1 cellular context compared by ENCODE assay signal in the genomic region with DNA sequence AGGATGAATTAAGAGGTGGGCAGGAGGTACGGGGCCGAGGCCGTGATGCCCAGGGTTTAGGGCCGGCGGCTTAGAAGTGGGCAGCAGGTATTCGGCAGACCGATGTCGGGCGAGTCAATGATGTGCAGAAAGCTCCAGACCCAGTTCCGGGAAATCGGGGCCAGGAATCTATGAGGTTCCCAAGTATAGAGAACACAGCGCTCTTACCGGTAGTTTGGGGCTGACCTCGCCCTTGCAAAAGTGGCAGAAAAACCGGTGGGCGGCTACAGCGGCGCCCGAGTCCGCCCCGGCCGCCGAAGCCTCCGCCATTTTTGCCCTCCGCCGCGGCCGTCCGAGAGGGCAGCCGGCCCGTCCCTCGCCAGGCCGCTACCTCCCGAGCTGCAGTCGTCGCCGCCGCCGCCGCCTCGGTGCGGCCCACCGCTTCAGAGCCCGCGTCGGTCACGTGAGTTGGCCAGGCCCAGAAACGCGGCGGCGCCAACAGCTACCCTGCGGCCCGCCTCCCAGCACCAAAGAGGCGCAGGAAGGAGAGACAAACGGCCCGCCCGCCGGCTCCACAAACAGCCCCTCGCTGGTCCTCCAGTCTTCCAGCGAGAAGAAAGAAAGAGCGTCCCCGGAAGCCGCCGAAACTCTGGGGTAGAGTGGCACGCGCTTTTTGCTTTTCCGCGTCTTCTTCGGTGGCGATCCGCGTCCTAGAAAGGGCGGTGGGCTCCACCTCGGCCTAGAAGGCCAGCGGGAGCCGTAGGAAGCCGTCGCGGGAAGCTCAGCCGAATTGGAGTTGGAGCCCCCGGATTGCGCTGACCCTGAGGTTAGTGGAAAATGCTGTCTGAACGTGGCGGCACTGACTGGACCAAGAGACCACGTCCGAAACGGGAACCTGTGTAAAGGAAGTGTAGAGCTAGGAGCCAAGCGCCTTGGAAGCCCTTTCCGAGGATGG.
A peak's percentile ranks its signal among the peaks of the same experiment; 100 is the strongest.
TF ChIP-seq lines count a peak whose summit lies in the region.

A gene with protein sequence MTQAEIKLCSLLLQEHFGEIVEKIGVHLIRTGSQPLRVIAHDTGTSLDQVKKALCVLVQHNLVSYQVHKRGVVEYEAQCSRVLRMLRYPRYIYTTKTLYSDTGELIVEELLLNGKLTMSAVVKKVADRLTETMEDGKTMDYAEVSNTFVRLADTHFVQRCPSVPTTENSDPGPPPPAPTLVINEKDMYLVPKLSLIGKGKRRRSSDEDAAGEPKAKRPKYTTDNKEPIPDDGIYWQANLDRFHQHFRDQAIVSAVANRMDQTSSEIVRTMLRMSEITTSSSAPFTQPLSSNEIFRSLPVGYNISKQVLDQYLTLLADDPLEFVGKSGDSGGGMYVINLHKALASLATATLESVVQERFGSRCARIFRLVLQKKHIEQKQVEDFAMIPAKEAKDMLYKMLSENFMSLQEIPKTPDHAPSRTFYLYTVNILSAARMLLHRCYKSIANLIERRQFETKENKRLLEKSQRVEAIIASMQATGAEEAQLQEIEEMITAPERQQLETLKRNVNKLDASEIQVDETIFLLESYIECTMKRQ (plus strand): TSS at position 636 of the 934 bp plus-strand sequence. CDS start 1,577 bp downstream, outside the sequence.
A gene (minus strand): TSS at position 531 of the 934 bp plus-strand sequence. CDS start 222 bp downstream, at position 309.

TF ChIP-seq in GM12878, 131 proteins besides CTCF, POLR2A, EP300 and RAD21 (continued from another document and continues in another):
- TF ChIP-seq, protein P1, sequence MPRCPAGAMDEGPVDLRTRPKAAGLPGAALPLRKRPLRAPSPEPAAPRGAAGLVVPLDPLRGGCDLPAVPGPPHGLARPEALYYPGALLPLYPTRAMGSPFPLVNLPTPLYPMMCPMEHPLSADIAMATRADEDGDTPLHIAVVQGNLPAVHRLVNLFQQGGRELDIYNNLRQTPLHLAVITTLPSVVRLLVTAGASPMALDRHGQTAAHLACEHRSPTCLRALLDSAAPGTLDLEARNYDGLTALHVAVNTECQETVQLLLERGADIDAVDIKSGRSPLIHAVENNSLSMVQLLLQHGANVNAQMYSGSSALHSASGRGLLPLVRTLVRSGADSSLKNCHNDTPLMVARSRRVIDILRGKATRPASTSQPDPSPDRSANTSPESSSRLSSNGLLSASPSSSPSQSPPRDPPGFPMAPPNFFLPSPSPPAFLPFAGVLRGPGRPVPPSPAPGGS (IDR thresholded peaks at IDR 0.05; ENCODE audit: borderline replicate concordance, insufficient read depth, low read depth, low read length, poor library complexity, severe bottlenecking): no peak
- TF ChIP-seq, protein P2, sequence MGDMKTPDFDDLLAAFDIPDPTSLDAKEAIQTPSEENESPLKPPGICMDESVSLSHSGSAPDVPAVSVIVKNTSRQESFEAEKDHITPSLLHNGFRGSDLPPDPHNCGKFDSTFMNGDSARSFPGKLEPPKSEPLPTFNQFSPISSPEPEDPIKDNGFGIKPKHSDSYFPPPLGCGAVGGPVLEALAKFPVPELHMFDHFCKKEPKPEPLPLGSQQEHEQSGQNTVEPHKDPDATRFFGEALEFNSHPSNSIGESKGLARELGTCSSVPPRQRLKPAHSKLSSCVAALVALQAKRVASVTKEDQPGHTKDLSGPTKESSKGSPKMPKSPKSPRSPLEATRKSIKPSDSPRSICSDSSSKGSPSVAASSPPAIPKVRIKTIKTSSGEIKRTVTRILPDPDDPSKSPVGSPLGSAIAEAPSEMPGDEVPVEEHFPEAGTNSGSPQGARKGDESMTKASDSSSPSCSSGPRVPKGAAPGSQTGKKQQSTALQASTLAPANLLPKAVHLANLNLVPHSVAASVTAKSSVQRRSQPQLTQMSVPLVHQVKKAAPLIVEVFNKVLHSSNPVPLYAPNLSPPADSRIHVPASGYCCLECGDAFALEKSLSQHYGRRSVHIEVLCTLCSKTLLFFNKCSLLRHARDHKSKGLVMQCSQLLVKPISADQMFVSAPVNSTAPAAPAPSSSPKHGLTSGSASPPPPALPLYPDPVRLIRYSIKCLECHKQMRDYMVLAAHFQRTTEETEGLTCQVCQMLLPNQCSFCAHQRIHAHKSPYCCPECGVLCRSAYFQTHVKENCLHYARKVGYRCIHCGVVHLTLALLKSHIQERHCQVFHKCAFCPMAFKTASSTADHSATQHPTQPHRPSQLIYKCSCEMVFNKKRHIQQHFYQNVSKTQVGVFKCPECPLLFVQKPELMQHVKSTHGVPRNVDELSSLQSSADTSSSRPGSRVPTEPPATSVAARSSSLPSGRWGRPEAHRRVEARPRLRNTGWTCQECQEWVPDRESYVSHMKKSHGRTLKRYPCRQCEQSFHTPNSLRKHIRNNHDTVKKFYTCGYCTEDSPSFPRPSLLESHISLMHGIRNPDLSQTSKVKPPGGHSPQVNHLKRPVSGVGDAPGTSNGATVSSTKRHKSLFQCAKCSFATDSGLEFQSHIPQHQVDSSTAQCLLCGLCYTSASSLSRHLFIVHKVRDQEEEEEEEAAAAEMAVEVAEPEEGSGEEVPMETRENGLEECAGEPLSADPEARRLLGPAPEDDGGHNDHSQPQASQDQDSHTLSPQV (IDR thresholded peaks at IDR 0.05): no peak
- TF ChIP-seq NR2C1 (IDR thresholded peaks at IDR 0.05): no peak
- TF ChIP-seq SMAD5 (IDR thresholded peaks at IDR 0.05; ENCODE audit: low read depth): peak; percentile 72; the same call in 1 of the 2 replicates
- TF ChIP-seq GATAD2B (conservative IDR thresholded peaks at IDR 0.05; ENCODE audit: low read depth): peak; percentile 79
- peak; percentile 21 for TF ChIP-seq SIX5 (IDR thresholded peaks at IDR 0.05; ENCODE audit: low read depth, low read length, severe bottlenecking)
- TF ChIP-seq, protein P3, sequence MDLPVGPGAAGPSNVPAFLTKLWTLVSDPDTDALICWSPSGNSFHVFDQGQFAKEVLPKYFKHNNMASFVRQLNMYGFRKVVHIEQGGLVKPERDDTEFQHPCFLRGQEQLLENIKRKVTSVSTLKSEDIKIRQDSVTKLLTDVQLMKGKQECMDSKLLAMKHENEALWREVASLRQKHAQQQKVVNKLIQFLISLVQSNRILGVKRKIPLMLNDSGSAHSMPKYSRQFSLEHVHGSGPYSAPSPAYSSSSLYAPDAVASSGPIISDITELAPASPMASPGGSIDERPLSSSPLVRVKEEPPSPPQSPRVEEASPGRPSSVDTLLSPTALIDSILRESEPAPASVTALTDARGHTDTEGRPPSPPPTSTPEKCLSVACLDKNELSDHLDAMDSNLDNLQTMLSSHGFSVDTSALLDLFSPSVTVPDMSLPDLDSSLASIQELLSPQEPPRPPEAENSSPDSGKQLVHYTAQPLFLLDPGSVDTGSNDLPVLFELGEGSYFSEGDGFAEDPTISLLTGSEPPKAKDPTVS (IDR thresholded peaks at IDR 0.05; ENCODE audit: low read depth, low read length): no peak
- no peak for TF ChIP-seq STAT3 (IDR thresholded peaks at IDR 0.05; ENCODE audit: low read depth, low read length)
- TF ChIP-seq KDM1A (IDR thresholded peaks at IDR 0.05; ENCODE audit: borderline replicate concordance): no peak
- no peak for TF ChIP-seq PAX5 (IDR thresholded peaks at IDR 0.05; ENCODE audit: borderline replicate concordance, low read depth, low read length)
- TF ChIP-seq MTA3 (IDR thresholded peaks at IDR 0.05; ENCODE audit: borderline replicate concordance, low read length): no peak; the same call in 1 of the 2 replicates
- TF ChIP-seq YY1 (IDR thresholded peaks at IDR 0.05; ENCODE audit: low read depth, low read length): peak; percentile 88; the same call in 1 of the 2 replicates
- no peak for TF ChIP-seq ZNF207 (IDR thresholded peaks at IDR 0.05; ENCODE audit: borderline replicate concordance)
- TF ChIP-seq, protein P4, sequence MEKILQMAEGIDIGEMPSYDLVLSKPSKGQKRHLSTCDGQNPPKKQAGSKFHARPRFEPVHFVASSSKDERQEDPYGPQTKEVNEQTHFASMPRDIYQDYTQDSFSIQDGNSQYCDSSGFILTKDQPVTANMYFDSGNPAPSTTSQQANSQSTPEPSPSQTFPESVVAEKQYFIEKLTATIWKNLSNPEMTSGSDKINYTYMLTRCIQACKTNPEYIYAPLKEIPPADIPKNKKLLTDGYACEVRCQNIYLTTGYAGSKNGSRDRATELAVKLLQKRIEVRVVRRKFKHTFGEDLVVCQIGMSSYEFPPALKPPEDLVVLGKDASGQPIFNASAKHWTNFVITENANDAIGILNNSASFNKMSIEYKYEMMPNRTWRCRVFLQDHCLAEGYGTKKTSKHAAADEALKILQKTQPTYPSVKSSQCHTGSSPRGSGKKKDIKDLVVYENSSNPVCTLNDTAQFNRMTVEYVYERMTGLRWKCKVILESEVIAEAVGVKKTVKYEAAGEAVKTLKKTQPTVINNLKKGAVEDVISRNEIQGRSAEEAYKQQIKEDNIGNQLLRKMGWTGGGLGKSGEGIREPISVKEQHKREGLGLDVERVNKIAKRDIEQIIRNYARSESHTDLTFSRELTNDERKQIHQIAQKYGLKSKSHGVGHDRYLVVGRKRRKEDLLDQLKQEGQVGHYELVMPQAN (conservative IDR thresholded peaks at IDR 0.05): peak; percentile 80
- peak; percentile 68; the same call in 1 of the 2 replicates for TF ChIP-seq TBL1XR1 (IDR thresholded peaks at IDR 0.05; ENCODE audit: low read depth, low read length)
- TF ChIP-seq, protein P5, sequence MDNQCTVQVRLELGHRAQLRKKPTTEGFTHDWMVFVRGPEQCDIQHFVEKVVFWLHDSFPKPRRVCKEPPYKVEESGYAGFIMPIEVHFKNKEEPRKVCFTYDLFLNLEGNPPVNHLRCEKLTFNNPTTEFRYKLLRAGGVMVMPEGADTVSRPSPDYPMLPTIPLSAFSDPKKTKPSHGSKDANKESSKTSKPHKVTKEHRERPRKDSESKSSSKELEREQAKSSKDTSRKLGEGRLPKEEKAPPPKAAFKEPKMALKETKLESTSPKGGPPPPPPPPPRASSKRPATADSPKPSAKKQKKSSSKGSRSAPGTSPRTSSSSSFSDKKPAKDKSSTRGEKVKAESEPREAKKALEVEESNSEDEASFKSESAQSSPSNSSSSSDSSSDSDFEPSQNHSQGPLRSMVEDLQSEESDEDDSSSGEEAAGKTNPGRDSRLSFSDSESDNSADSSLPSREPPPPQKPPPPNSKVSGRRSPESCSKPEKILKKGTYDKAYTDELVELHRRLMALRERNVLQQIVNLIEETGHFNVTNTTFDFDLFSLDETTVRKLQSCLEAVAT (IDR thresholded peaks at IDR 0.05): no peak
- TF ChIP-seq SREBF1 (IDR thresholded peaks at IDR 0.05; ENCODE audit: low read length): no peak
- TF ChIP-seq TARDBP (IDR thresholded peaks at IDR 0.05; ENCODE audit: borderline replicate concordance): peak; percentile 70; the same call in 1 of the 2 replicates
- TF ChIP-seq IKZF2 (IDR thresholded peaks at IDR 0.05): peak; percentile 59 to 64; a peak in 3 of 4 replicates
- TF ChIP-seq, protein P6, sequence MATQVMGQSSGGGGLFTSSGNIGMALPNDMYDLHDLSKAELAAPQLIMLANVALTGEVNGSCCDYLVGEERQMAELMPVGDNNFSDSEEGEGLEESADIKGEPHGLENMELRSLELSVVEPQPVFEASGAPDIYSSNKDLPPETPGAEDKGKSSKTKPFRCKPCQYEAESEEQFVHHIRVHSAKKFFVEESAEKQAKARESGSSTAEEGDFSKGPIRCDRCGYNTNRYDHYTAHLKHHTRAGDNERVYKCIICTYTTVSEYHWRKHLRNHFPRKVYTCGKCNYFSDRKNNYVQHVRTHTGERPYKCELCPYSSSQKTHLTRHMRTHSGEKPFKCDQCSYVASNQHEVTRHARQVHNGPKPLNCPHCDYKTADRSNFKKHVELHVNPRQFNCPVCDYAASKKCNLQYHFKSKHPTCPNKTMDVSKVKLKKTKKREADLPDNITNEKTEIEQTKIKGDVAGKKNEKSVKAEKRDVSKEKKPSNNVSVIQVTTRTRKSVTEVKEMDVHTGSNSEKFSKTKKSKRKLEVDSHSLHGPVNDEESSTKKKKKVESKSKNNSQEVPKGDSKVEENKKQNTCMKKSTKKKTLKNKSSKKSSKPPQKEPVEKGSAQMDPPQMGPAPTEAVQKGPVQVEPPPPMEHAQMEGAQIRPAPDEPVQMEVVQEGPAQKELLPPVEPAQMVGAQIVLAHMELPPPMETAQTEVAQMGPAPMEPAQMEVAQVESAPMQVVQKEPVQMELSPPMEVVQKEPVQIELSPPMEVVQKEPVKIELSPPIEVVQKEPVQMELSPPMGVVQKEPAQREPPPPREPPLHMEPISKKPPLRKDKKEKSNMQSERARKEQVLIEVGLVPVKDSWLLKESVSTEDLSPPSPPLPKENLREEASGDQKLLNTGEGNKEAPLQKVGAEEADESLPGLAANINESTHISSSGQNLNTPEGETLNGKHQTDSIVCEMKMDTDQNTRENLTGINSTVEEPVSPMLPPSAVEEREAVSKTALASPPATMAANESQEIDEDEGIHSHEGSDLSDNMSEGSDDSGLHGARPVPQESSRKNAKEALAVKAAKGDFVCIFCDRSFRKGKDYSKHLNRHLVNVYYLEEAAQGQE (IDR thresholded peaks at IDR 0.05; ENCODE audit: low read depth, low read length): no peak
- TF ChIP-seq SMARCA5 (IDR thresholded peaks at IDR 0.05): peak; percentile 81; the same call in 1 of the 2 replicates
- no peak for TF ChIP-seq TCF7 (IDR thresholded peaks at IDR 0.05; ENCODE audit: borderline replicate concordance)
- TF ChIP-seq BMI1 (IDR thresholded peaks at IDR 0.05; ENCODE audit: borderline replicate concordance): no peak
- peak; percentile 86 for TF ChIP-seq GABPA (IDR thresholded peaks at IDR 0.05; ENCODE audit: low read depth)
- TF ChIP-seq MXI1 (IDR thresholded peaks at IDR 0.05; ENCODE audit: low read depth, low read length): peak; percentile 96
- no peak; the same call in 1 of the 2 replicates for TF ChIP-seq TCF3 (IDR thresholded peaks at IDR 0.05; ENCODE audit: borderline replicate concordance, insufficient read depth, low read depth, low read length)
- TF ChIP-seq NR2F1 (conservative IDR thresholded peaks at IDR 0.05): peak; percentile 84
- TF ChIP-seq ZNF24 (IDR thresholded peaks at IDR 0.05): no peak; the same call in 1 of the 2 replicates
- no peak for TF ChIP-seq MEF2B (IDR thresholded peaks at IDR 0.05; ENCODE audit: partially characterized antibody, poor library complexity, severe bottlenecking)
